ENCODE assay signal across 23 cellular contexts in the genomic region with DNA sequence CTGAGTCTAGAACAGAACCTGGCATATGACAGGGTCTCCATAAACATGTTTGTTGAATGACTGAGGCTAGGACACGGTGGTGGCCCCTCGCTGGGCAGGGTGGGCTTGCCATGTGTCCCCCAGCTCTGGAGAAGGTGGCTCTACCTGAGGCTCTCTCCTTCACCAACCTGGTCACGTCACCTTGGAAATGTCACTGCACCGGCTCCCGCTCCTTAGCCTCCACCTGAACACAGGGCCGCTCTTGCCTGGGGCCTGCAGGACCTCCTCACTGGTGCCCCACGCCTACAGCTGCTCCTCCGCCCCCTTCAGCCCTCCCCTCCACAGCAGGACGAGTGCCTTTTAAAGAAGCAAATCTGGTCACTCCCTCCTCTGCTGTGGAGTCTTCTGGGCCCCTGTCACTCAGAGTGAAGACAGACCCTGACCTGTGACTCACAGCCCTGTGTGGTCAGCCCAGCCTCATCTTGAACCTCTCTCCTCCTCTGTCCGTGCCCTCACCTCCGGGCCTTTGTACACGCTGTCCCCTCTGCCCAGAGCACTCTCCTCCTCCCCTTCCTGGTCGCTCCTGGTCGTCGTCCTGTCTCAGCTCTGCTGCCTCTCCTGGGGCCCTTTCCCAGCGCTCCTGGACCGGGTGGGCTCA.
DNase-seq lines count a peak whose midpoint lies in the region; ATAC-seq and TF ChIP-seq lines count a peak whose summit lies in the region.
"Had no signal": no experiment of that assay in that cellular context is flagged by ENCODE, and none has a peak within 500 bp of the region (broad histone marks: within the 10 kb centered on the region; RNA-seq: fewer than 3 reads in every experiment).

No MANE protein-coding gene starts in this region.

- peaks cover 44% of the 10 kb centered on the region for H3K27me3 Mint-ChIP-seq in stimulated activated memory B cell treated with anti-CD40 and anti-IgM and Interleukin-4, amounts not matched to agents 10 μg/mL and 1 μg/mL and 100 μg/mL, for 72 hours
- no peaks in the 10 kb centered on the region for H3K27me3 Mint-ChIP-seq in activated CD4-positive, alpha-beta T cell treated with anti-CD3 and anti-CD28 coated beads for 36 hours
- H3K27me3 Mint-ChIP-seq: activated naive CD4-positive, alpha-beta T cell treated with anti-CD3 and anti-CD28 coated beads, Interleukin-2, amount 10 ng/mL, durations not matched to agents 7 days and 5 days had no signal

- CTCF ChIA-PET in activated CD4-positive, alpha-beta T cell treated with anti-CD3 and anti-CD28 coated beads for 36 hours (lab: Charles Lee), result interaction anchor here (0.7 kb wide), 1 partner anchor 46 kb away, joined by 3 read pairs; no protein-coding TSS in a partner anchor

- peaks cover 53% of the 10 kb centered on the region for H3K36me3 ChIP-seq in right atrium auricular region
- H3K36me3 ChIP-seq: cardiac muscle cell, prostate gland, thoracic aorta had no signal

- H3K4me3 ChIP-seq in GM12865 (ENCODE audit: low read depth, low read length) (peak overlapping the region; percentile 29), right atrium auricular region (no peak overlapping the region)
- H3K4me3 ChIP-seq: cardiac muscle cell, left lung, prostate gland, skin epidermis, thoracic aorta had no signal

- H3K4me1 ChIP-seq in right atrium auricular region, result peaks cover 0 to 31% of the 10 kb centered on the region in 2 donors
- H3K4me1 ChIP-seq: left lung, prostate gland had no signal

- H3K9me3 Mint-ChIP-seq in stimulated activated memory B cell treated with anti-CD40 and anti-IgM and Interleukin-4, amounts not matched to agents 10 μg/mL and 1 μg/mL and 100 μg/mL, for 72 hours, result peaks cover 13% of the 10 kb centered on the region
- H3K9me3 Mint-ChIP-seq in activated CD4-positive, alpha-beta T cell treated with anti-CD3 and anti-CD28 coated beads for 36 hours (ENCODE audit: low read depth), result peaks cover 6% of the 10 kb centered on the region
- H3K9me3 Mint-ChIP-seq: neural crest cell had no signal

- no peaks in the 10 kb centered on the region for H3K27me3 ChIP-seq in right atrium auricular region
- H3K27me3 ChIP-seq: cardiac muscle cell, left lung had no signal

- peaks cover 9% of the 10 kb centered on the region for H3K4me1 Mint-ChIP-seq in stimulated activated memory B cell treated with anti-CD40 and anti-IgM and Interleukin-4, amounts not matched to agents 10 μg/mL and 1 μg/mL and 100 μg/mL, for 72 hours
- no peaks in the 10 kb centered on the region for H3K4me1 Mint-ChIP-seq in activated CD4-positive, alpha-beta T cell treated with anti-CD3 and anti-CD28 coated beads for 36 hours
- H3K4me1 Mint-ChIP-seq: activated naive CD4-positive, alpha-beta T cell treated with anti-CD3 and anti-CD28 coated beads, Interleukin-2, amount 10 ng/mL, durations not matched to agents 7 days and 5 days had no signal

- DNase-seq in GM12865 (ENCODE audit: low read depth), result peak; percentile 22
- DNase-seq in right atrium auricular region (ENCODE audit: low spot score), result no peak
- no peak for DNase-seq in activated CD4-positive, alpha-beta T cell treated with anti-CD3 and anti-CD28 coated beads for 36 hours
- no peak for DNase-seq in HK-2 (ENCODE audit: unreplicated experiment)
- DNase-seq: activated CD4-positive, alpha-beta T cell treated with anti-CD3 and anti-CD28 coated beads for 1 hour; activated naive CD4-positive, alpha-beta T cell treated with anti-CD3 and anti-CD28 coated beads, Interleukin-2, amount 10 ng/mL, durations not matched to agents 7 days and 5 days; dermis blood vessel endothelial cell; DND-41; glutamatergic neuron; H7; NCI-H146; NCI-H526; stimulated activated naive B cell treated with anti-CD40 and anti-IgM and Interleukin-4, amounts not matched to agents 10 μg/mL and 1 μg/mL and 100 μg/mL, for 72 hours; SW 1271 had no signal

- no peaks in the 10 kb centered on the region for H3K9me3 ChIP-seq in right atrium auricular region
- H3K9me3 ChIP-seq: left lung, prostate gland, thoracic aorta had no signal

- ATAC-seq in HG03439 (IDR thresholded peaks at IDR 0.05; ENCODE audit: unreplicated experiment) (peak; percentile 29), GM21786 (IDR thresholded peaks at IDR 0.05; ENCODE audit: unreplicated experiment) (no peak)
- peak; percentile 22 for ATAC-seq in stimulated activated memory B cell treated with anti-CD40 and anti-IgM and Interleukin-4, amounts not matched to agents 10 μg/mL and 1 μg/mL and 100 μg/mL, for 72 hours
- no peak for ATAC-seq in activated CD4-positive, alpha-beta T cell treated with anti-CD3 and anti-CD28 coated beads for 36 hours
- ATAC-seq: left lung had no signal

- peak overlapping the region; percentile 61 for H3K27ac Mint-ChIP-seq in stimulated activated memory B cell treated with anti-CD40 and anti-IgM and Interleukin-4, amounts not matched to agents 10 μg/mL and 1 μg/mL and 100 μg/mL, for 72 hours
- no peak overlapping the region for H3K27ac Mint-ChIP-seq in activated CD4-positive, alpha-beta T cell treated with anti-CD3 and anti-CD28 coated beads for 36 hours
- H3K27ac Mint-ChIP-seq: activated naive CD4-positive, alpha-beta T cell treated with anti-CD3 and anti-CD28 coated beads, Interleukin-2, amount 10 ng/mL, durations not matched to agents 7 days and 5 days; stimulated activated naive B cell treated with anti-CD40 and anti-IgM and Interleukin-4, amounts not matched to agents 10 μg/mL and 1 μg/mL and 100 μg/mL, for 72 hours had no signal

- TF ChIP-seq CTCF in GM12865 (IDR thresholded peaks at IDR 0.05; ENCODE audit: insufficient read depth, low read depth, low read length, missing control alignments) (no peak), right atrium auricular region (IDR thresholded peaks at IDR 0.05) (no peak)

- peak overlapping the region; percentile 43 to 76 for H3K27ac ChIP-seq in right atrium auricular region
- H3K27ac ChIP-seq: cardiac muscle cell, left lung, prostate gland, skin epidermis, thoracic aorta had no signal

- POLR2A ChIA-PET in activated CD4-positive, alpha-beta T cell treated with anti-CD3 and anti-CD28 coated beads for 36 hours (lab: Charles Lee), result no interaction called here

- intact Hi-C loops in activated CD4-positive, alpha-beta T cell treated with anti-CD3 and anti-CD28 coated beads for 36 hours (cut with DNase I, micrococcal nuclease), result no loop called here

- peak overlapping the region; percentile 1 for H3K4me3 Mint-ChIP-seq in stimulated activated memory B cell treated with anti-CD40 and anti-IgM and Interleukin-4, amounts not matched to agents 10 μg/mL and 1 μg/mL and 100 μg/mL, for 72 hours
- H3K4me3 Mint-ChIP-seq in activated CD4-positive, alpha-beta T cell treated with anti-CD3 and anti-CD28 coated beads for 36 hours, result no peak overlapping the region
- H3K4me3 Mint-ChIP-seq: activated naive CD4-positive, alpha-beta T cell treated with anti-CD3 and anti-CD28 coated beads, Interleukin-2, amount 10 ng/mL, durations not matched to agents 7 days and 5 days; neural crest cell had no signal

- H3K36me3 Mint-ChIP-seq in stimulated activated memory B cell treated with anti-CD40 and anti-IgM and Interleukin-4, amounts not matched to agents 10 μg/mL and 1 μg/mL and 100 μg/mL, for 72 hours, result no peaks in the 10 kb centered on the region
- H3K36me3 Mint-ChIP-seq in activated CD4-positive, alpha-beta T cell treated with anti-CD3 and anti-CD28 coated beads for 36 hours (ENCODE audit: low read depth), result no peaks in the 10 kb centered on the region
- H3K36me3 Mint-ChIP-seq: activated naive CD4-positive, alpha-beta T cell treated with anti-CD3 and anti-CD28 coated beads, Interleukin-2, amount 10 ng/mL, durations not matched to agents 7 days and 5 days had no signal

Comparison
In these comparisons a context has a peak if more than half of its experiments do, and no peak if none do; other contexts are left out.
1. ATAC-seq: peak in HG03439 (single experiment) and stimulated activated memory B cell treated with anti-CD40 and anti-IgM and Interleukin-4, amounts not matched to agents 10 μg/mL and 1 μg/mL and 100 μg/mL, for 72 hours (single experiment); none in activated CD4-positive, alpha-beta T cell treated with anti-CD3 and anti-CD28 coated beads for 36 hours (single experiment) and GM21786 (single experiment).